ENCODE assay signal across 1 cellular context in the genomic region with DNA sequence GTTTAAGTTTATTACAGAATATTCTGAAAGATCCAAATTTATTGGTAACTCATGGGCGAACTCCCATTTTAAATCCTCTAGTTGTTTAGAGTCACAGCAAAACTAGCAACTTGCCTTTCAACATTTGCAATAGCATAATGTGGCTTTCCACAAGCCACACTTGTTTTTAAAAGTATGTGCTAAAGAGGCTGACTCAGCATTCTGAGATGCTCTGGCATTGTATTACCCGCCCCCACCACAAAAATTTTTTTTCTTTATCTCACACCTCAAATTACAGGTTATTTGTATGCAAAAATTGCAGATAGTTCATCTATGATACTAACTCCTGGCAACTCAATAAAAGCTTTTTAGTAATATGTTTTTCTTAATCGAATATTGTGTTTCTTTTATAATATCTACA. TPM values are rescaled to one million over a fixed set of nuclear protein-coding genes. Genes with fewer than 3 reads are reported as not detected.
"Had no signal": no experiment of that assay in that cellular context is flagged by ENCODE, and none has a peak within 500 bp of the region (broad histone marks: within the 10 kb centered on the region; RNA-seq: fewer than 3 reads in every experiment).

No MANE protein-coding gene starts in this region.

RNA-seq across cellular contexts. Expression of a gene that starts 2.4 kb away (rescaled TPM):
- polyA plus RNA-seq: IgD-negative memory B cell had no signal

RNA-seq across cellular contexts. Expression of a gene that starts 59.7 kb away (rescaled TPM):
- polyA plus RNA-seq: IgD-negative memory B cell had no signal
